In the genomic region with DNA sequence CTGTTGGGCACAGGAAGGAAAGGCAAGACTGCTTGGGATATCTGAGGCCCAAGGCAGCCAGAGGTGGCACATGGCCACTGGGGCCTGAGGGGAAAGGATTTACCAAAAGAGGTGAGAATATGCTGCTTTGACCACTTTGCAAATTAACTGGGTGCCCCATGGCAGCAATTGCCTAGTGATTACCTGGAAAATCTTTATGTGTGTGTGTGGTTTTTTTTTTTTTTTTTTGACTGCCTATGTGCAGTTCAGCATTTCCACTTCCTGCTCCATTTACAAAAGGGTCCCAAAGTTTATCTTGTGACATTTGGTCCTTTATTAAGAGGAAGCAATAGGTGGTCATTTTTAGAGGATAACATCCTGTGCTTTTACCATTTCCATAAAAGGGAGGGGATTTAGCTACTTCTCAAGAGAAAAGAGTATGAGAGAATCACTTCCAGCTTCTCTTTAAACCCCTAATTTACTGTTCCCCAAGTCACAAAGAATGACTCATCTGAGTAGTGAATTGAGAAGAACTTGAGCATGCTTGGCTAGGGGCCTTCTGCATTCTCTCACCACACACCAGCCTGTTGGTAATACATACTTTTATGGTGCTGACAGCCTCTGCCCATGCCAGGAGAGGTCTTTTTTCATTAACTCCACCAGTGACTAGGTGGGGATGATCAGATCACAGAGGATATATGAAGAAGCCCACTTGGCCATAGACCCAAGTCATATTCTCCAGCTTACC, we compare ENCODE assay signal across 8 cellular contexts. TPM values are rescaled to one million over a fixed set of nuclear protein-coding genes. Genes with fewer than 3 reads are reported as not detected.
DNase-seq lines count a peak whose midpoint lies in the region; ATAC-seq and TF ChIP-seq lines count a peak whose summit lies in the region.

No MANE protein-coding gene starts in this region.

- peak overlapping the region; percentile 53; the same call in 1 of the 2 replicates for H3K23ac ChIP-seq in IMR-90 (ENCODE audit: low read depth, low read length)

- H2BK15ac ChIP-seq in IMR-90 (ENCODE audit: low read depth, low read length), result peak overlapping the region; percentile 66; the same call in 2 of the 3 replicates

- no peak overlapping the region for H2AK9ac ChIP-seq in IMR-90 (replicated peaks; ENCODE audit: low read depth, low read length, poor library complexity)

- no peak for TF ChIP-seq CTCF in IMR-90 (conservative IDR thresholded peaks at IDR 0.05; ENCODE audit: low read depth, low read length)
- no peak for TF ChIP-seq CTCF in vagina (IDR thresholded peaks at IDR 0.05)

- H3K36me3 ChIP-seq in IMR-90 (ENCODE audit: control insufficient read depth, insufficient read depth, low read length) (no peaks in the 10 kb centered on the region), vagina (no peaks in the 10 kb centered on the region), H7 (replicated peaks; ENCODE audit: control insufficient read depth, insufficient read depth, low read length) (no peaks in the 10 kb centered on the region)

- no peak overlapping the region for H3K4me2 ChIP-seq in IMR-90 (ENCODE audit: low read depth, low read length)

- H3K27ac ChIP-seq in IMR-90 (ENCODE audit: insufficient read depth, low read length), result no peak overlapping the region
- no peak overlapping the region for H3K27ac ChIP-seq in vagina

- H3K27me3 Mint-ChIP-seq in naive thymus-derived CD8-positive, alpha-beta T cell, result peaks cover 0 to 2% (median 0%) of the 10 kb centered on the region in 5 donors

- no peaks in the 10 kb centered on the region for H4K20me1 ChIP-seq in IMR-90 (ENCODE audit: insufficient read depth, low read length)

- peak overlapping the region; percentile 61 for H2BK5ac ChIP-seq in IMR-90 (ENCODE audit: low read depth, low read length, poor library complexity, severe bottlenecking)

- H3K9me3 ChIP-seq in IMR-90 (ENCODE audit: control insufficient read depth, insufficient read depth, low read length), result no peaks in the 10 kb centered on the region
- no peaks in the 10 kb centered on the region for H3K9me3 ChIP-seq in vagina

- H3K18ac ChIP-seq in IMR-90 (ENCODE audit: low read depth, low read length), result peak overlapping the region; percentile 71; the same call in 1 of the 2 replicates

- CTCF ChIA-PET in IMR-90 (lab: Yijun Ruan, JAX), result interaction anchor here (1.5 kb wide), 1 partner anchor 204 kb away, joined by 4 read pairs; no protein-coding TSS in a partner anchor

- H4K91ac ChIP-seq in IMR-90 (ENCODE audit: insufficient read depth, low read depth, low read length), result peak overlapping the region; percentile 50

- peak overlapping the region; percentile 35; the same call in 1 of the 2 replicates for H2AK5ac ChIP-seq in IMR-90 (ENCODE audit: low read depth, low read length)

- in situ Hi-C loops in IMR-90 (cut with MboI; ENCODE audit: low sequenced_read_pairs), result no loop called here

- H3K4me3 ChIP-seq in IMR-90 (ENCODE audit: insufficient read depth, low read depth, low read length) (no peak overlapping the region), vagina (no peak overlapping the region), H7 (ENCODE audit: insufficient read depth, low read depth, low read length) (no peak overlapping the region)

- H3K4me1 Mint-ChIP-seq in naive thymus-derived CD8-positive, alpha-beta T cell, result peaks cover 0 to 3% (median 0%) of the 10 kb centered on the region in 4 donors

- DNase-seq in IMR-90, result peak; percentile 64
- DNase-seq in left cardiac atrium, result no peak
- DNase-seq in cerebellar cortex (ENCODE audit: low spot score), result no peak
- DNase-seq in vagina (ENCODE audit: extremely low spot score in 2 of 2), result no peak
- DNase-seq in naive thymus-derived CD8-positive, alpha-beta T cell, result no peak
- DNase-seq in H7, result no peak

- H3K14ac ChIP-seq in IMR-90 (replicated peaks; ENCODE audit: low read depth, low read length), result peak overlapping the region; percentile 58

- peak overlapping the region; percentile 93 for H2BK120ac ChIP-seq in IMR-90 (ENCODE audit: low read depth, low read length)

- TF ChIP-seq POLR2A in IMR-90 (IDR thresholded peaks at IDR 0.05; ENCODE audit: low read depth, low read length), result no peak
- TF ChIP-seq POLR2A in vagina (IDR thresholded peaks at IDR 0.05), result no peak

- H4K5ac ChIP-seq in IMR-90 (ENCODE audit: low read depth, low read length), result peak overlapping the region; percentile 81; the same call in 1 of the 2 replicates

- no peak overlapping the region for H3K56ac ChIP-seq in IMR-90 (ENCODE audit: extremely low read depth, insufficient read depth, low read length)

- H3K4me3 Mint-ChIP-seq in naive thymus-derived CD8-positive, alpha-beta T cell, result no peak overlapping the region

- H3K4ac ChIP-seq in IMR-90 (ENCODE audit: low read depth, low read length), result peak overlapping the region; percentile 41; the same call in 1 of the 2 replicates

- no peak overlapping the region for H3K9ac ChIP-seq in IMR-90 (ENCODE audit: low read depth, low read length)

- POLR2A ChIA-PET in IMR-90 (lab: Charles Lee; ENCODE audit: unreplicated experiment), result no interaction called here
- POLR2A ChIA-PET in naive thymus-derived CD8-positive, alpha-beta T cell (lab: Charles Lee), result no interaction called here

- ATAC-seq in GM18519 (IDR thresholded peaks at IDR 0.05; ENCODE audit: low FRiP score, unreplicated experiment) (peak; percentile 96), GM21786 (IDR thresholded peaks at IDR 0.05; ENCODE audit: unreplicated experiment) (peak; percentile 94), IMR-90 (ENCODE audit: low read depth) (peak; percentile 60), left cardiac atrium (peak; percentile 82 to 91)
- no peak for ATAC-seq in naive thymus-derived CD8-positive, alpha-beta T cell

- H3K79me1 ChIP-seq in IMR-90 (ENCODE audit: low read depth in 1 of 2, low read length in 2 of 2), result no peaks in the 10 kb centered on the region

- H2AFZ ChIP-seq in IMR-90 (replicated peaks; ENCODE audit: low read length, poor library complexity), result no peak overlapping the region

- BruUV-seq in IMR-90 (replicated peaks; lab: Mats Ljungman, UMichigan), result no TSS peak

- H3K4me1 ChIP-seq in IMR-90 (ENCODE audit: control insufficient read depth, insufficient read depth, low read length) (peaks cover 11% of the 10 kb centered on the region), vagina (no peaks in the 10 kb centered on the region)

- peaks cover 0 to 1% (median 0%) of the 10 kb centered on the region in 9 donors for H3K9me3 Mint-ChIP-seq in naive thymus-derived CD8-positive, alpha-beta T cell

- dilution Hi-C loops in IMR-90 (cut with HindIII; ENCODE audit: low sequenced_read_pairs, unreplicated experiment), result no loop called here

- H2BK20ac ChIP-seq in IMR-90 (ENCODE audit: low read depth, low read length), result peak overlapping the region; percentile 82

- no peak for TF ChIP-seq RAD21 in IMR-90 (IDR thresholded peaks at IDR 0.05; ENCODE audit: low read length)

- H3K27ac Mint-ChIP-seq in naive thymus-derived CD8-positive, alpha-beta T cell, result no peak overlapping the region

- H3K36me3 Mint-ChIP-seq in naive thymus-derived CD8-positive, alpha-beta T cell, result peaks cover 0 to 2% (median 0%) of the 10 kb centered on the region in 3 donors

- intact Hi-C loops in IMR-90 (cut with micrococcal nuclease), result no loop called here
- intact Hi-C loops in left cardiac atrium (cut with DNase I), result loop anchor here in 1 of 2 donors (5.0 kb wide), 1 partner anchor 49 kb away; no protein-coding TSS in a partner anchor
- intact Hi-C loops in vagina (cut with DNase I), result no loop called here

- peak overlapping the region in 1 of 2 experiments; percentile 65; a peak in 2 of 4 replicates for H4K8ac ChIP-seq in IMR-90 (ENCODE audit: low read depth in 2 of 2, low read length in 2 of 2)

- H3K9me1 ChIP-seq in IMR-90 (ENCODE audit: insufficient read depth, low read length), result peaks cover 9% of the 10 kb centered on the region; the same call in 1 of the 2 replicates

- H3K27me3 ChIP-seq in IMR-90 (ENCODE audit: control insufficient read depth, insufficient read depth, low read length) (no peaks in the 10 kb centered on the region), vagina (no peaks in the 10 kb centered on the region), H7 (ENCODE audit: control insufficient read depth, insufficient read depth, low read length) (no peaks in the 10 kb centered on the region)

TF ChIP-seq in IMR-90, 13 proteins besides CTCF, POLR2A, EP300 and RAD21 (continues in another document):
- TF ChIP-seq NFE2L2 (IDR thresholded peaks at IDR 0.05; ENCODE audit: low read depth, low read length), result no peak
- no peak for TF ChIP-seq RFX5 (IDR thresholded peaks at IDR 0.05; ENCODE audit: low read depth, low read length)
- no peak for TF ChIP-seq CHD1 (IDR thresholded peaks at IDR 0.05; ENCODE audit: low read depth, low read length)
- TF ChIP-seq SMC3 (IDR thresholded peaks at IDR 0.05; ENCODE audit: low read depth, low read length), result no peak
- TF ChIP-seq USF2 (IDR thresholded peaks at IDR 0.05; ENCODE audit: low read depth, low read length), result no peak
- no peak for TF ChIP-seq MAZ (IDR thresholded peaks at IDR 0.05; ENCODE audit: borderline replicate concordance, low read depth, low read length)
- TF ChIP-seq BHLHE40 (IDR thresholded peaks at IDR 0.05; ENCODE audit: low read depth, low read length), result no peak
- TF ChIP-seq RCOR1 (IDR thresholded peaks at IDR 0.05; ENCODE audit: insufficient replicate concordance, low read length), result no peak
- no peak for TF ChIP-seq FOS (IDR thresholded peaks at IDR 0.05; ENCODE audit: low read depth, low read length)

RNA-seq across cellular contexts. Expression of gene SYDE2, which starts 52.1 kb away (rescaled TPM):
- total RNA-seq in IMR-90 (2012; rRNA removed), result 10.0 and 11.7 TPM in 2 replicates
- polyA plus RNA-seq in IMR-90 (2012; rRNA removed), result 1.7 and 1.8 TPM in 2 replicates
- 0.53 and 0.58 TPM in 2 replicates for polyA plus RNA-seq in IMR-90 (2012; cell fraction: cytosol; rRNA removed)
- polyA plus RNA-seq in IMR-90 (2012; cell fraction: nucleus; rRNA removed; ENCODE audit: low replicate concordance), result 1.1 and 2.6 TPM in 2 replicates
- total RNA-seq in left cardiac atrium, result 10 to 100 TPM; 14.3 to 14.5 TPM
- 4.7 TPM for total RNA-seq in vagina
- total RNA-seq in naive thymus-derived CD8-positive, alpha-beta T cell, result 10 to 100 TPM in 1 of 2 experiments, 1 to 10 TPM in 1; 8.5 to 10.0 TPM
- polyA plus RNA-seq in naive thymus-derived CD8-positive, alpha-beta T cell, result 1 to 10 TPM; 2.7 to 5.8 (median 3.9) TPM
- total RNA-seq in H7 (2014; rRNA removed; shearing (Covaris generic)), result 13.0 and 15.6 TPM in 2 replicates

Comparison
In these comparisons a context has a peak if more than half of its experiments do, and no peak if none do; other contexts are left out.
1. ATAC-seq: peak in GM18519 (single experiment), GM21786 (single experiment), IMR-90 (single experiment) and left cardiac atrium (2 of 2); none in naive thymus-derived CD8-positive, alpha-beta T cell (0 of 2).